ENCODE assay signal across 1 cellular context in the genomic region with DNA sequence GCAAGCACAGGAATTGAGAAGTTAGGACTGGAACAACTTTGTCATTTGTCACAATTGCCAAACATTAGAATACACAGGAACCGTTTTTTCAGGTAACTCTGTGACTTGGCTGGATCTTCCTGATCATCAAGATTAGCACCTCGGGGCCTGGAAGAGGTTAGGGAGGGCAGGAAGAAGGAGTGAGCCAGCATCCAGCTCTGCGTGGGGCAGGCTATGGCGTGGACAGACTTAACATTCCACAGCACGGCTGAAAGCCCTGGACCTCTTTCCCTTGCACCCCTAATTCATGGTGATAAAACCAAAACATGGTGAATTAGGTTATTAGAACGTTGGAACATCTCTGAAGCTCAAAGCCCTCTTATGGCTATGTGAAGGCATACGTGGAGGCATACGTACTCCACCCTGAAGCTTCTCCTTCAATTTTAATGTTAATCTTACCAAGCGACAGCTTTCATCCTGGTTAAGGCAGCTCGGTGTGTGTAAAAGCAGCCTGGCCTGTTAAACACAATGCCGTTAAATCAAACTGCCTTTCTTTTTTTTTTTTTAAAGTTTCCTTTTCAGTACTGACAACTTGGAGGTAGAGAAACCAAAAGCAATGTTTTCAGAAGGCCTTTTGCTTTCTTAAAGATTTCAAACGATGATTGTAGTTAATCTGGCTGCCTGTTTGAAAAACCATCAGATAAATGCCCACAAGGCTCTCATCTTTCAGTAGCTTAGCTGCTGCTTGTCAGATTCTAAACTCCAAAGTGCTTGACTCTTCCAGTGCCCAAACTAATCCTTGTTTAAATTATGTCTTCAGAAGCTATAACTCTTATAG.
TF ChIP-seq lines count a peak whose summit lies in the region.

No MANE protein-coding gene starts in this region.

TF ChIP-seq in GM12878, 131 proteins besides CTCF, POLR2A, EP300 and RAD21:
- TF ChIP-seq RUNX3 (IDR thresholded peaks at IDR 0.05; ENCODE audit: low read length) = peak; percentile 15; the same call in 1 of the 2 replicates
- TF ChIP-seq ZBTB40 (IDR thresholded peaks at IDR 0.05; ENCODE audit: borderline replicate concordance) = peak; percentile 43
- no peak for TF ChIP-seq SMC3 (IDR thresholded peaks at IDR 0.05; ENCODE audit: borderline replicate concordance, low read length)
- TF ChIP-seq ZNF384 (IDR thresholded peaks at IDR 0.05; ENCODE audit: borderline replicate concordance, low read depth, low read length) = peak; percentile 83
- peak; percentile 92 for TF ChIP-seq MLLT1 (IDR thresholded peaks at IDR 0.05)
- TF ChIP-seq ASH2L (IDR thresholded peaks at IDR 0.05; ENCODE audit: borderline replicate concordance, low read depth) = peak; percentile 74; the same call in 1 of the 2 replicates
- TF ChIP-seq PAX5 (IDR thresholded peaks at IDR 0.05; ENCODE audit: borderline replicate concordance, low read depth, low read length) = no peak
